In genomic region chr7:29114266-29114665, GRCh38 we compare ENCODE assay signal across 8 cellular contexts. TPM values are rescaled to one million over a fixed set of nuclear protein-coding genes. Genes with fewer than 3 reads are reported as not detected.
DNase-seq lines count a peak whose midpoint lies in the region; ATAC-seq and TF ChIP-seq lines count a peak whose summit lies in the region.
"Not testable (repeated sequence)": the region's sequence is repeated elsewhere in the genome, so short reads cannot be mapped to it uniquely, and the experiment has no call there.

No MANE protein-coding gene starts in this region.

- H3K4me1 ChIP-seq in BLaER1 treated with 17β-estradiol and CSF1 and Interleukin-3, amounts not matched to agents 10 nM and 100 nM, result peaks cover 28 to 62% (median 49%) of the 10 kb centered on the region in 10 experiments
- H3K4me1 ChIP-seq in GM23338 (ENCODE audit: insufficient read depth); mucosa of descending colon (ENCODE audit: low read depth): not testable (repeated sequence)

- not testable (repeated sequence) for H3K9ac ChIP-seq in BLaER1 treated with 17β-estradiol and CSF1 and Interleukin-3, amounts not matched to agents 10 nM and 100 nM

- H2AFZ ChIP-seq in GM23338, result not testable (repeated sequence)

- H3K4me3 Mint-ChIP-seq in GM23338; activated naive CD8-positive, alpha-beta T cell treated with anti-CD3 and anti-CD28 coated beads, Interleukin-2, amount 50 U/mL, for 24 hours: not testable (repeated sequence)

- H3K36me3 ChIP-seq in BLaER1 treated with 17β-estradiol and CSF1 and Interleukin-3, amounts not matched to agents 10 nM and 100 nM; GM23338 (ENCODE audit: insufficient read depth); mucosa of descending colon (ENCODE audit: low read depth): not testable (repeated sequence)

- not testable (repeated sequence) for H3K9me2 ChIP-seq in GM23338 (ENCODE audit: insufficient read depth)

- H3K4me3 ChIP-seq in BLaER1 treated with 17β-estradiol and CSF1 and Interleukin-3, amounts not matched to agents 10 nM and 100 nM; GM23338; mucosa of descending colon: not testable (repeated sequence)

- H4K20me1 ChIP-seq in BLaER1 treated with 17β-estradiol and CSF1 and Interleukin-3, amounts not matched to agents 10 nM and 100 nM; GM23338 (replicated peaks; ENCODE audit: insufficient read depth): not testable (repeated sequence)

- not testable (repeated sequence) for H3K27ac Mint-ChIP-seq in GM23338; activated naive CD8-positive, alpha-beta T cell treated with anti-CD3 and anti-CD28 coated beads, Interleukin-2, amount 50 U/mL, for 24 hours

- H3K27me3 ChIP-seq in BLaER1 treated with 17β-estradiol and CSF1 and Interleukin-3, amounts not matched to agents 10 nM and 100 nM, result peaks cover 0 to 58% (median 0%) of the 10 kb centered on the region in 11 experiments; a peak in 2 of 22 replicates
- H3K27me3 ChIP-seq in GM23338 (ENCODE audit: insufficient read depth), result not testable (repeated sequence)

- not testable (repeated sequence) for TF ChIP-seq CTCF in GM23338 (conservative IDR thresholded peaks at IDR 0.05; ENCODE audit: low read depth in 2 of 2); mucosa of descending colon (IDR thresholded peaks at IDR 0.05)

- H3K4me2 ChIP-seq in BLaER1 treated with 17β-estradiol and CSF1 and Interleukin-3, amounts not matched to agents 10 nM and 100 nM, result peak overlapping the region; percentile 14 to 79 (median 61); a peak in 21 of 22 replicates
- H3K4me2 ChIP-seq in GM23338, result not testable (repeated sequence)

- intact Hi-C loops in mucosa of descending colon (cut with DNase I, micrococcal nuclease), result loop anchor here (5.0 to 10.0 kb wide), 2 partner anchors 291 to 293 kb away; no protein-coding TSS in a partner anchor

- not testable (repeated sequence) for H3K79me2 ChIP-seq in GM23338 (replicated peaks; ENCODE audit: insufficient read depth)

- not testable (repeated sequence) for H3K9me3 Mint-ChIP-seq in GM23338; activated naive CD8-positive, alpha-beta T cell treated with anti-CD3 and anti-CD28 coated beads, Interleukin-2, amount 50 U/mL, for 24 hours

- not testable (repeated sequence) for H3K27me3 Mint-ChIP-seq in GM23338 (ENCODE audit: insufficient read depth, low read depth, poor library complexity)
- H3K27me3 Mint-ChIP-seq in activated naive CD8-positive, alpha-beta T cell treated with anti-CD3 and anti-CD28 coated beads, Interleukin-2, amount 50 U/mL, for 24 hours, result peaks cover 18% of the 10 kb centered on the region

- H3K4me1 Mint-ChIP-seq in GM23338, result peaks cover 24% of the 10 kb centered on the region
- peaks cover 11% of the 10 kb centered on the region for H3K4me1 Mint-ChIP-seq in activated naive CD8-positive, alpha-beta T cell treated with anti-CD3 and anti-CD28 coated beads, Interleukin-2, amount 50 U/mL, for 24 hours

- not testable (repeated sequence) for H3K9me3 ChIP-seq in BLaER1 treated with 17β-estradiol and CSF1 and Interleukin-3, amounts not matched to agents 10 nM and 100 nM (replicated peaks in 1 of 11); mucosa of descending colon

- peak; percentile 24; the same call in 2 of the 3 replicates for ATAC-seq in GM23338
- peak; percentile 51 for ATAC-seq in activated naive CD8-positive, alpha-beta T cell treated with anti-CD3 and anti-CD28 coated beads, Interleukin-2, amount 50 U/mL, for 24 hours
- peak; percentile 88 for ATAC-seq in esophagus mucosa
- ATAC-seq in mucosa of descending colon, result peak; percentile 68
- peak; percentile 57 for ATAC-seq in stimulated activated naive CD8-positive, alpha-beta T cell treated with anti-CD3 and anti-CD28 coated beads, Interleukin-15, Interleukin-2, amounts not matched to agents 100 U/mL and 50 U/mL, for 24 hours

- H3K27ac ChIP-seq in BLaER1 treated with 17β-estradiol and CSF1 and Interleukin-3, amounts not matched to agents 10 nM and 100 nM, result peak overlapping the region in 4 of 11 experiments; percentile 19 to 44 (median 30); a peak in 1 of 22 replicates
- not testable (repeated sequence) for H3K27ac ChIP-seq in GM23338 (ENCODE audit: low read depth)

- peaks cover 14% of the 10 kb centered on the region for H3K36me3 Mint-ChIP-seq in GM23338 (ENCODE audit: low read depth)
- not testable (repeated sequence) for H3K36me3 Mint-ChIP-seq in activated naive CD8-positive, alpha-beta T cell treated with anti-CD3 and anti-CD28 coated beads, Interleukin-2, amount 50 U/mL, for 24 hours (ENCODE audit: low read depth)

- not testable (repeated sequence) for H3F3A ChIP-seq in GM23338 (replicated peaks; ENCODE audit: low read depth)

- DNase-seq in GM23338 (ENCODE audit: low spot score); activated naive CD8-positive, alpha-beta T cell treated with anti-CD3 and anti-CD28 coated beads, Interleukin-2, amount 50 U/mL, for 24 hours; mucosa of descending colon; stimulated activated naive CD8-positive, alpha-beta T cell treated with anti-CD3 and anti-CD28 coated beads, Interleukin-15, Interleukin-2, amounts not matched to agents 100 U/mL and 50 U/mL, for 24 hours: not testable (repeated sequence)
- DNase-seq in M059J (ENCODE audit: low read depth) (peak; percentile 16), RPMI7951 (ENCODE audit: low read depth) (peak; percentile 70)

RNA-seq across cellular contexts. Expression of gene CPVL, which starts 32.1 kb away (rescaled TPM):
- 33.3 and 37.8 TPM in 2 replicates for total RNA-seq in GM23338 (2014; rRNA removed; shearing (Covaris generic))
- polyA plus RNA-seq in GM23338 (2016; fragmentation: Nextera tagmentation; extraction: Ambion mirVana), result 31.9 and 36.5 TPM in 2 replicates
- 0.49 and 0.64 TPM in 2 replicates for total RNA-seq in M059J (2014; rRNA removed; shearing (Covaris generic))
- 3.8 and 5.8 TPM in 2 replicates for total RNA-seq in RPMI7951 (2014; rRNA removed; shearing (Covaris generic))
- 5.0 TPM for total RNA-seq in esophagus mucosa
- total RNA-seq in mucosa of descending colon, result 10 to 100 TPM in 2 of 3 donors, 1 to 10 TPM in 1; 8.1 to 20.0 (median 10.5) TPM

Comparison
In these comparisons a context has a peak if more than half of its experiments do, and no peak if none do; other contexts are left out.
1. ATAC-seq: peak in every context shown above with its lines; median percentile 88 in esophagus mucosa; 68 in mucosa of descending colon; 57 in stimulated activated naive CD8-positive, alpha-beta T cell treated with anti-CD3 and anti-CD28 coated beads, Interleukin-15, Interleukin-2, amounts not matched to agents 100 U/mL and 50 U/mL, for 24 hours; 51 in activated naive CD8-positive, alpha-beta T cell treated with anti-CD3 and anti-CD28 coated beads, Interleukin-2, amount 50 U/mL, for 24 hours; 24 in GM23338.